In the genomic region with DNA sequence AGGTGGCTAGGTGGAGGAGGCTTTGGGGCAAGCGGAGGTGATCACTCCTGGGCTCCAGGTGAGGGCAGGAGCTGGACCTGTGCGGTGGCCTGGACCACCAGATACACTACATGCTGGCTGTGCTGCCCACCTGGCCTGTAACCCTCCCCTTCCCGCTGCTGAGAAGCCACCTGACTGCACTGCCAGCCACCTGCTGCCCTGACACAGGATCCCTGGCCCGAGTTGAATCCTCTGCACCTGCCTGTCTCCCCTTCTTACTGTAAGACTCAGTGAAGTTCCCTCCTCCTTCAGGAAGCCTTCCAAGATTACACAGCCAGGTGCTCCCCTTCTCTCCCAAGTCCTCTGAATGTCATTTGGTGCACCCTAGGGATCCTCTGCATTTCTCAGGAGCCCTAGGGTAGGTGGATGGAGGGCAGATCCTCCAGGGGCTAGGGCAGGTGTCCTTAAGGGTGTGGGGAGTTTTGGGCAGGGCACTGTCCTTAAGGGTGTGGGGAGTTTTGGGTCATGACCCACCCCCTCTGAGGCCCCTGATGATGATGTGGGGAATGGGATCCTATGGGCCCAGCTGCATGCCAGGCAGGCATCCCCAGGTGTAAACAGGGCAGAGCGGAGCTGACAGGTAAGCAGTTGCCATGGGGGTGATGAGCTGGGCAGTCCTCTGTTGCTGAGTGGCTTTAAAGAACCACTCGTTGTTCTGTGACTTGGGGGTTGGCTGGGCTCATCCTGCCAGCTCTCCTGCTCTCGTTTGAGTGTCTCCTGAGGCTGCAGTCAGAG, we compare ENCODE assay signal across 15 cellular contexts. TPM values are rescaled to one million over a fixed set of nuclear protein-coding genes. Genes with fewer than 3 reads are reported as not detected.
A peak's percentile ranks its signal among the peaks of the same experiment; 100 is the strongest.
DNase-seq lines count a peak whose midpoint lies in the region; ATAC-seq lines count a peak whose summit lies in the region.
"Had no signal": no experiment of that assay in that cellular context is flagged by ENCODE, and none has a peak within 500 bp of the region (broad histone marks: within the 10 kb centered on the region; RNA-seq: fewer than 3 reads in every experiment).

No MANE protein-coding gene starts in this region.

- peaks cover 44% of the 10 kb centered on the region for H3K27me3 ChIP-seq in H7 (ENCODE audit: control insufficient read depth, insufficient read depth, low read length)

- no peaks in the 10 kb centered on the region for H3K36me3 ChIP-seq in H7 (replicated peaks; ENCODE audit: control insufficient read depth, insufficient read depth, low read length)
- H3K36me3 ChIP-seq: HAP-1 had no signal

- H3K4me3 ChIP-seq in H7 (ENCODE audit: insufficient read depth, low read depth, low read length): no peak overlapping the region
- H3K4me3 ChIP-seq: HAP-1 had no signal

- peaks cover 4% of the 10 kb centered on the region for H3K4me1 Mint-ChIP-seq in activated CD4-positive, alpha-beta T cell treated with anti-CD3 and anti-CD28 coated beads, Interleukin-2, amount 10 ng/mL, durations not matched to agents 24 days and 14 days
- H3K4me1 Mint-ChIP-seq in T-cell: peaks cover 0 to 14% (median 9%) of the 10 kb centered on the region in 3 donors

- H3K4me3 Mint-ChIP-seq in activated CD4-positive, alpha-beta T cell treated with anti-CD3 and anti-CD28 coated beads, Interleukin-2, amount 10 ng/mL, durations not matched to agents 24 days and 14 days: peak overlapping the region; percentile 23
- H3K4me3 Mint-ChIP-seq in T-cell: peak overlapping the region in 2 of 3 donors; percentile 24 to 40
- H3K4me3 Mint-ChIP-seq: activated CD4-positive, alpha-beta T cell treated with anti-CD3 and anti-CD28 coated beads, Interleukin-2, amount 10 ng/mL, durations not matched to agents 7 days and 5 days had no signal

- DNase-seq in activated CD4-positive, alpha-beta T cell treated with anti-CD3 and anti-CD28 coated beads, Interleukin-2, amount 10 ng/mL, durations not matched to agents 24 days and 14 days: no peak
- no peak for DNase-seq in activated CD4-positive, alpha-beta T cell treated with anti-CD3 and anti-CD28 coated beads for 1 hour
- DNase-seq in H7: peak; percentile 44
- DNase-seq in T-cell: no peak
- peak; percentile 64 for DNase-seq in posterior vena cava (ENCODE audit: low spot score)
- DNase-seq in AG08396 (ENCODE audit: low spot score): no peak
- no peak for DNase-seq in activated CD4-positive, alpha-beta T cell treated with anti-CD3 and anti-CD28 coated beads, Interleukin-2, amount 50 U/mL, for 1 hour
- DNase-seq: activated CD4-positive, alpha-beta T cell treated with anti-CD3 and anti-CD28 coated beads, Interleukin-2, amount 10 ng/mL, durations not matched to agents 7 days and 5 days; immature natural killer cell; NCI-H226; SIG-M5; stimulated activated CD4-positive, alpha-beta T cell treated with anti-CD3 and anti-CD28 coated beads, Interleukin-1b, Interleukin-23, amount 100 ng/mL, for 48 hours had no signal

- POLR2A ChIA-PET in T-cell (lab: Charles Lee): no interaction called here

- CTCF ChIA-PET in T-cell (lab: Charles Lee): no interaction called here

- no peaks in the 10 kb centered on the region for H3K9me3 Mint-ChIP-seq in activated CD4-positive, alpha-beta T cell treated with anti-CD3 and anti-CD28 coated beads, Interleukin-2, amount 10 ng/mL, durations not matched to agents 24 days and 14 days
- H3K9me3 Mint-ChIP-seq in T-cell: no peaks in the 10 kb centered on the region
- H3K9me3 Mint-ChIP-seq: activated CD4-positive, alpha-beta T cell treated with anti-CD3 and anti-CD28 coated beads, Interleukin-2, amount 10 ng/mL, durations not matched to agents 7 days and 5 days; immature natural killer cell had no signal

- H3K36me3 Mint-ChIP-seq in activated CD4-positive, alpha-beta T cell treated with anti-CD3 and anti-CD28 coated beads, Interleukin-2, amount 10 ng/mL, durations not matched to agents 24 days and 14 days (ENCODE audit: low read depth): peaks cover 3% of the 10 kb centered on the region
- no peaks in the 10 kb centered on the region for H3K36me3 Mint-ChIP-seq in T-cell
- H3K36me3 Mint-ChIP-seq: immature natural killer cell had no signal

- ATAC-seq in T-cell (replicated peaks in 1 of 4) (no peak), GM18909 (IDR thresholded peaks at IDR 0.05; ENCODE audit: poor library complexity, unreplicated experiment) (no peak)
- ATAC-seq: right cardiac atrium had no signal

- H3K27ac Mint-ChIP-seq in activated CD4-positive, alpha-beta T cell treated with anti-CD3 and anti-CD28 coated beads, Interleukin-2, amount 10 ng/mL, durations not matched to agents 24 days and 14 days: no peak overlapping the region
- H3K27ac Mint-ChIP-seq in T-cell: no peak overlapping the region
- H3K27ac Mint-ChIP-seq: activated CD4-positive, alpha-beta T cell treated with anti-CD3 and anti-CD28 coated beads, Interleukin-2, amount 10 ng/mL, durations not matched to agents 7 days and 5 days had no signal

- intact Hi-C loops in activated CD4-positive, alpha-beta T cell treated with anti-CD3 and anti-CD28 coated beads, Interleukin-2, amount 10 ng/mL, durations not matched to agents 24 days and 14 days (cut with micrococcal nuclease): no loop called here
- intact Hi-C loops in posterior vena cava (cut with DNase I): no loop called here

- peaks cover 29% of the 10 kb centered on the region for H3K27me3 Mint-ChIP-seq in activated CD4-positive, alpha-beta T cell treated with anti-CD3 and anti-CD28 coated beads, Interleukin-2, amount 10 ng/mL, durations not matched to agents 24 days and 14 days
- H3K27me3 Mint-ChIP-seq in T-cell: peaks cover 5 to 25% of the 10 kb centered on the region in 2 donors

RNA-seq across cellular contexts. Expression of a gene that starts 6.7 kb away (rescaled TPM):
- 187 and 192 TPM in 2 replicates for total RNA-seq in activated CD4-positive, alpha-beta T cell treated with anti-CD3 and anti-CD28 coated beads, Interleukin-2, amount 10 ng/mL, durations not matched to agents 24 days and 14 days
- 120 and 160 TPM in 2 replicates for total RNA-seq in H7 (2014; rRNA removed; shearing (Covaris generic))
- 100 to 1,000 TPM; 111 to 152 (median 141) TPM for total RNA-seq in T-cell
- 10 to 100 TPM; 60.7 to 62.0 TPM for total RNA-seq in posterior vena cava

RNA-seq across cellular contexts. Expression of a gene that starts 14.6 kb away (rescaled TPM):
- total RNA-seq in activated CD4-positive, alpha-beta T cell treated with anti-CD3 and anti-CD28 coated beads, Interleukin-2, amount 10 ng/mL, durations not matched to agents 24 days and 14 days: 5.7 and 6.4 TPM in 2 replicates
- total RNA-seq in H7 (2014; rRNA removed; shearing (Covaris generic)): 0.42 and 1.1 TPM in 2 replicates
- total RNA-seq in T-cell: 1 to 10 TPM in 4 of 5 donors, under 1 TPM in 1; 0.93 to 9.0 (median 6.0) TPM
- total RNA-seq in posterior vena cava: under 1 TPM; 0.23 to 0.71 TPM

Comparison
In these comparisons a context has a peak if more than half of its experiments do, and no peak if none do; other contexts are left out.
1. DNase-seq: peak in H7 (single experiment) and posterior vena cava (single experiment); none in activated CD4-positive, alpha-beta T cell treated with anti-CD3 and anti-CD28 coated beads, Interleukin-2, amount 10 ng/mL, durations not matched to agents 24 days and 14 days (single experiment), activated CD4-positive, alpha-beta T cell treated with anti-CD3 and anti-CD28 coated beads for 1 hour (single experiment), T-cell (0 of 34), AG08396 (single experiment) and activated CD4-positive, alpha-beta T cell treated with anti-CD3 and anti-CD28 coated beads, Interleukin-2, amount 50 U/mL, for 1 hour (single experiment).